1 cellular context compared by ENCODE assay signal in the genomic region with DNA sequence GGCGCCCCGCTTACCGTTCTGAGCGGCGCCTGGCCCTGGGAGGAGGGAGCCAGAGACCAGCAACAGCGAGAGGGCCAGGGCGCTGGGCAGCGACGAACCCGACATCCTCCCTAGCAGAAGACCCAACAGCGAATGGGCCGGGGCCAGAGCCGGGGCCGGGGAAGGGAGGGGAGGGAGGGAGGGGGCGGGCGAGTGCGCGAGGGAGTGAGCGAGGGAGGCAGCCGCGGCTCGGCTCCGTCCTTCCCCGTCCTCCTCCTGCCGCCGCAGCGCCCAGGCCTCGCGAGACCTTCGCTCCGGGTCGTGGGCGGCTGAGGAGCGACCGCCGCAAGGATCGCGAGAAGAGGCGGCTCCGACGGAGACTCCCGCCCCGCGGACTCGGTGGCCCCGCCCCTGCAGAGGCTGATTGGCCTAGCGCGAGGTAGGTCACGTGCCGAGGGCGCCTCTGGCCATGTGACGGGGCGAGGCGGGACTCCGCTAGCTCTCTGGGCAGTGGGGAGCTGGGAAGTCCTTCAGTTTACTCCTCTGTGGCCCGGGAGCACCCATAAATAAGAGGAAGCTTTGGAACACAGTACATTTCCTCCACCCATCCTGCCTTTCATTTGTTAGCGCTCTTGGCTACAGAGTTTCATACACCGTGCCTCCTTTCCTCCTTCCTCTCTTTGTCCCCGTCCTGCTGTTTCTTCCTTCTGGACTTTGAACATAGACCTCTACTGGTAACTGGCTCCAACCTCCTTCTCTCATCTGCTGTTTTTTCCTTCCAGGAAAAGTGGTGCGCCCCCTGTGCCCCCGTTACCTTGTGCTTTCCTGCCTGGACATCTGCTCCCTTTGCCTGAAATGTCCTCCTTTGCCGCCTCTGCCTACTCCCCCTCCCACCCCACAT.
TF ChIP-seq lines count a peak whose summit lies in the region.

A gene (minus strand): TSS at position 279 of the 880 bp plus-strand sequence. CDS start 174 bp downstream, at position 105.

TF ChIP-seq in HepG2, 621 proteins besides CTCF, POLR2A, EP300 and RAD21 (continued from another document and continues in another):
- TF ChIP-seq, protein P1, sequence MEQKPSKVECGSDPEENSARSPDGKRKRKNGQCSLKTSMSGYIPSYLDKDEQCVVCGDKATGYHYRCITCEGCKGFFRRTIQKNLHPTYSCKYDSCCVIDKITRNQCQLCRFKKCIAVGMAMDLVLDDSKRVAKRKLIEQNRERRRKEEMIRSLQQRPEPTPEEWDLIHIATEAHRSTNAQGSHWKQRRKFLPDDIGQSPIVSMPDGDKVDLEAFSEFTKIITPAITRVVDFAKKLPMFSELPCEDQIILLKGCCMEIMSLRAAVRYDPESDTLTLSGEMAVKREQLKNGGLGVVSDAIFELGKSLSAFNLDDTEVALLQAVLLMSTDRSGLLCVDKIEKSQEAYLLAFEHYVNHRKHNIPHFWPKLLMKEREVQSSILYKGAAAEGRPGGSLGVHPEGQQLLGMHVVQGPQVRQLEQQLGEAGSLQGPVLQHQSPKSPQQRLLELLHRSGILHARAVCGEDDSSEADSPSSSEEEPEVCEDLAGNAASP (CRISPR knock-in tag; IDR thresholded peaks at IDR 0.05; ENCODE audit: borderline replicate concordance): peak; percentile 45; the same call in 1 of the 2 replicates
- no peak for TF ChIP-seq RBAK (CRISPR knock-in tag; IDR thresholded peaks at IDR 0.05)
- TF ChIP-seq GZF1 (CRISPR knock-in tag; IDR thresholded peaks at IDR 0.05): no peak
- 0 out of 2 replicates have a peak, but pooled peaks have one; percentile 28 for TF ChIP-seq BORCS8-MEF2B (CRISPR knock-in tag; IDR thresholded peaks at IDR 0.05)
- TF ChIP-seq ZNF674 (CRISPR knock-in tag; IDR thresholded peaks at IDR 0.05; ENCODE audit: low read depth): no peak
- TF ChIP-seq ZIK1 (CRISPR knock-in tag; IDR thresholded peaks at IDR 0.05; ENCODE audit: borderline replicate concordance, low read depth): 0 out of 2 replicates have a peak, but pooled peaks have one; percentile 40
- no peak for TF ChIP-seq ATF1 (CRISPR knock-in tag; IDR thresholded peaks at IDR 0.05)
- TF ChIP-seq, protein P2, sequence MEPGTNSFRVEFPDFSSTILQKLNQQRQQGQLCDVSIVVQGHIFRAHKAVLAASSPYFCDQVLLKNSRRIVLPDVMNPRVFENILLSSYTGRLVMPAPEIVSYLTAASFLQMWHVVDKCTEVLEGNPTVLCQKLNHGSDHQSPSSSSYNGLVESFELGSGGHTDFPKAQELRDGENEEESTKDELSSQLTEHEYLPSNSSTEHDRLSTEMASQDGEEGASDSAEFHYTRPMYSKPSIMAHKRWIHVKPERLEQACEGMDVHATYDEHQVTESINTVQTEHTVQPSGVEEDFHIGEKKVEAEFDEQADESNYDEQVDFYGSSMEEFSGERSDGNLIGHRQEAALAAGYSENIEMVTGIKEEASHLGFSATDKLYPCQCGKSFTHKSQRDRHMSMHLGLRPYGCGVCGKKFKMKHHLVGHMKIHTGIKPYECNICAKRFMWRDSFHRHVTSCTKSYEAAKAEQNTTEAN (CRISPR knock-in tag; conservative IDR thresholded peaks at IDR 0.05): peak; percentile 73; the same call in 1 of the 2 replicates
- TF ChIP-seq, protein P3, sequence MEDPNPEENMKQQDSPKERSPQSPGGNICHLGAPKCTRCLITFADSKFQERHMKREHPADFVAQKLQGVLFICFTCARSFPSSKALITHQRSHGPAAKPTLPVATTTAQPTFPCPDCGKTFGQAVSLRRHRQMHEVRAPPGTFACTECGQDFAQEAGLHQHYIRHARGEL (CRISPR knock-in tag; IDR thresholded peaks at IDR 0.05): no peak
- TF ChIP-seq KLF9 (CRISPR knock-in tag; IDR thresholded peaks at IDR 0.05; ENCODE audit: low read depth): no peak
- peak; percentile 48 for TF ChIP-seq PITX1 (CRISPR knock-in tag; IDR thresholded peaks at IDR 0.05)
- TF ChIP-seq CREB1 (IDR thresholded peaks at IDR 0.05): peak; percentile 60
- TF ChIP-seq CREB1 (CRISPR knock-in tag; IDR thresholded peaks at IDR 0.05): no peak
- no peak for TF ChIP-seq NFE2L2 (IDR thresholded peaks at IDR 0.05; ENCODE audit: low read length)
- TF ChIP-seq NFATC3 (CRISPR knock-in tag; IDR thresholded peaks at IDR 0.05): no peak
- peak; percentile 53; the same call in 1 of the 2 replicates for TF ChIP-seq MEIS1 (CRISPR knock-in tag; IDR thresholded peaks at IDR 0.05; ENCODE audit: borderline replicate concordance)
- TF ChIP-seq, protein P4, sequence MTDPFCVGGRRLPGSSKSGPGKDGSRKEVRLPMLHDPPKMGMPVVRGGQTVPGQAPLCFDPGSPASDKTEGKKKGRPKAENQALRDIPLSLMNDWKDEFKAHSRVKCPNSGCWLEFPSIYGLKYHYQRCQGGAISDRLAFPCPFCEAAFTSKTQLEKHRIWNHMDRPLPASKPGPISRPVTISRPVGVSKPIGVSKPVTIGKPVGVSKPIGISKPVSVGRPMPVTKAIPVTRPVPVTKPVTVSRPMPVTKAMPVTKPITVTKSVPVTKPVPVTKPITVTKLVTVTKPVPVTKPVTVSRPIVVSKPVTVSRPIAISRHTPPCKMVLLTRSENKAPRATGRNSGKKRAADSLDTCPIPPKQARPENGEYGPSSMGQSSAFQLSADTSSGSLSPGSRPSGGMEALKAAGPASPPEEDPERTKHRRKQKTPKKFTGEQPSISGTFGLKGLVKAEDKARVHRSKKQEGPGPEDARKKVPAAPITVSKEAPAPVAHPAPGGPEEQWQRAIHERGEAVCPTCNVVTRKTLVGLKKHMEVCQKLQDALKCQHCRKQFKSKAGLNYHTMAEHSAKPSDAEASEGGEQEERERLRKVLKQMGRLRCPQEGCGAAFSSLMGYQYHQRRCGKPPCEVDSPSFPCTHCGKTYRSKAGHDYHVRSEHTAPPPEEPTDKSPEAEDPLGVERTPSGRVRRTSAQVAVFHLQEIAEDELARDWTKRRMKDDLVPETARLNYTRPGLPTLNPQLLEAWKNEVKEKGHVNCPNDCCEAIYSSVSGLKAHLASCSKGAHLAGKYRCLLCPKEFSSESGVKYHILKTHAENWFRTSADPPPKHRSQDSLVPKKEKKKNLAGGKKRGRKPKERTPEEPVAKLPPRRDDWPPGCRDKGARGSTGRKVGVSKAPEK (CRISPR knock-in tag; IDR thresholded peaks at IDR 0.05; ENCODE audit: borderline replicate concordance): no peak
- TF ChIP-seq SOX13 (IDR thresholded peaks at IDR 0.05): 0 out of 2 replicates have a peak, but pooled peaks have one; percentile 18
- TF ChIP-seq SOX13 (CRISPR knock-in tag; conservative IDR thresholded peaks at IDR 0.05 in 1 of 2, IDR thresholded peaks at IDR 0.05 in 1 of 2): peak in 1 of 2 experiments; percentile 30; a peak in 1 of 4 replicates
- TF ChIP-seq, protein P5, sequence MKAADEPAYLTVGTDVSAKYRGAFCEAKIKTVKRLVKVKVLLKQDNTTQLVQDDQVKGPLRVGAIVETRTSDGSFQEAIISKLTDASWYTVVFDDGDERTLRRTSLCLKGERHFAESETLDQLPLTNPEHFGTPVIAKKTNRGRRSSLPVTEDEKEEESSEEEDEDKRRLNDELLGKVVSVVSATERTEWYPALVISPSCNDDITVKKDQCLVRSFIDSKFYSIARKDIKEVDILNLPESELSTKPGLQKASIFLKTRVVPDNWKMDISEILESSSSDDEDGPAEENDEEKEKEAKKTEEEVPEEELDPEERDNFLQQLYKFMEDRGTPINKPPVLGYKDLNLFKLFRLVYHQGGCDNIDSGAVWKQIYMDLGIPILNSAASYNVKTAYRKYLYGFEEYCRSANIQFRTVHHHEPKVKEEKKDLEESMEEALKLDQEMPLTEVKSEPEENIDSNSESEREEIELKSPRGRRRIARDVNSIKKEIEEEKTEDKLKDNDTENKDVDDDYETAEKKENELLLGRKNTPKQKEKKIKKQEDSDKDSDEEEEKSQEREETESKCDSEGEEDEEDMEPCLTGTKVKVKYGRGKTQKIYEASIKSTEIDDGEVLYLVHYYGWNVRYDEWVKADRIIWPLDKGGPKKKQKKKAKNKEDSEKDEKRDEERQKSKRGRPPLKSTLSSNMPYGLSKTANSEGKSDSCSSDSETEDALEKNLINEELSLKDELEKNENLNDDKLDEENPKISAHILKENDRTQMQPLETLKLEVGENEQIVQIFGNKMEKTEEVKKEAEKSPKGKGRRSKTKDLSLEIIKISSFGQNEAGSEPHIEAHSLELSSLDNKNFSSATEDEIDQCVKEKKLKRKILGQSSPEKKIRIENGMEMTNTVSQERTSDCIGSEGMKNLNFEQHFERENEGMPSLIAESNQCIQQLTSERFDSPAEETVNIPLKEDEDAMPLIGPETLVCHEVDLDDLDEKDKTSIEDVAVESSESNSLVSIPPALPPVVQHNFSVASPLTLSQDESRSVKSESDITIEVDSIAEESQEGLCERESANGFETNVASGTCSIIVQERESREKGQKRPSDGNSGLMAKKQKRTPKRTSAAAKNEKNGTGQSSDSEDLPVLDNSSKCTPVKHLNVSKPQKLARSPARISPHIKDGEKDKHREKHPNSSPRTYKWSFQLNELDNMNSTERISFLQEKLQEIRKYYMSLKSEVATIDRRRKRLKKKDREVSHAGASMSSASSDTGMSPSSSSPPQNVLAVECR (CRISPR knock-in tag; IDR thresholded peaks at IDR 0.05; ENCODE audit: borderline replicate concordance): no peak; the same call in 1 of the 2 replicates
- TF ChIP-seq, protein P6, sequence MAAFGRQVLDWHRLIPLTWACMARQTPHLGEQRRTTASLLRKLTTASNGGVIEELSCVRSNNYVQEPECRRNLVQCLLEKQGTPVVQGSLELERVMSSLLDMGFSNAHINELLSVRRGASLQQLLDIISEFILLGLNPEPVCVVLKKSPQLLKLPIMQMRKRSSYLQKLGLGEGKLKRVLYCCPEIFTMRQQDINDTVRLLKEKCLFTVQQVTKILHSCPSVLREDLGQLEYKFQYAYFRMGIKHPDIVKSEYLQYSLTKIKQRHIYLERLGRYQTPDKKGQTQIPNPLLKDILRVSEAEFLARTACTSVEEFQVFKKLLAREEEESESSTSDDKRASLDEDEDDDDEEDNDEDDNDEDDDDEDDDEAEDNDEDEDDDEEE (CRISPR knock-in tag; IDR thresholded peaks at IDR 0.05): peak; percentile 54; the same call in 1 of the 2 replicates
- no peak for TF ChIP-seq ZFP36L2 (CRISPR knock-in tag; IDR thresholded peaks at IDR 0.05)
- TF ChIP-seq ZNF121 (CRISPR knock-in tag; IDR thresholded peaks at IDR 0.05): no peak
- TF ChIP-seq, protein P7, sequence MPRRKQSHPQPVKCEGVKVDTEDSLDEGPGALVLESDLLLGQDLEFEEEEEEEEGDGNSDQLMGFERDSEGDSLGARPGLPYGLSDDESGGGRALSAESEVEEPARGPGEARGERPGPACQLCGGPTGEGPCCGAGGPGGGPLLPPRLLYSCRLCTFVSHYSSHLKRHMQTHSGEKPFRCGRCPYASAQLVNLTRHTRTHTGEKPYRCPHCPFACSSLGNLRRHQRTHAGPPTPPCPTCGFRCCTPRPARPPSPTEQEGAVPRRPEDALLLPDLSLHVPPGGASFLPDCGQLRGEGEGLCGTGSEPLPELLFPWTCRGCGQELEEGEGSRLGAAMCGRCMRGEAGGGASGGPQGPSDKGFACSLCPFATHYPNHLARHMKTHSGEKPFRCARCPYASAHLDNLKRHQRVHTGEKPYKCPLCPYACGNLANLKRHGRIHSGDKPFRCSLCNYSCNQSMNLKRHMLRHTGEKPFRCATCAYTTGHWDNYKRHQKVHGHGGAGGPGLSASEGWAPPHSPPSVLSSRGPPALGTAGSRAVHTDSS (CRISPR knock-in tag; conservative IDR thresholded peaks at IDR 0.05): no peak
- no peak for TF ChIP-seq HNF4G (IDR thresholded peaks at IDR 0.05; ENCODE audit: borderline replicate concordance, low read depth, low read length)
- no peak for TF ChIP-seq HNF4G (CRISPR knock-in tag; IDR thresholded peaks at IDR 0.05; ENCODE audit: borderline replicate concordance, low read depth)
- TF ChIP-seq, protein P8, sequence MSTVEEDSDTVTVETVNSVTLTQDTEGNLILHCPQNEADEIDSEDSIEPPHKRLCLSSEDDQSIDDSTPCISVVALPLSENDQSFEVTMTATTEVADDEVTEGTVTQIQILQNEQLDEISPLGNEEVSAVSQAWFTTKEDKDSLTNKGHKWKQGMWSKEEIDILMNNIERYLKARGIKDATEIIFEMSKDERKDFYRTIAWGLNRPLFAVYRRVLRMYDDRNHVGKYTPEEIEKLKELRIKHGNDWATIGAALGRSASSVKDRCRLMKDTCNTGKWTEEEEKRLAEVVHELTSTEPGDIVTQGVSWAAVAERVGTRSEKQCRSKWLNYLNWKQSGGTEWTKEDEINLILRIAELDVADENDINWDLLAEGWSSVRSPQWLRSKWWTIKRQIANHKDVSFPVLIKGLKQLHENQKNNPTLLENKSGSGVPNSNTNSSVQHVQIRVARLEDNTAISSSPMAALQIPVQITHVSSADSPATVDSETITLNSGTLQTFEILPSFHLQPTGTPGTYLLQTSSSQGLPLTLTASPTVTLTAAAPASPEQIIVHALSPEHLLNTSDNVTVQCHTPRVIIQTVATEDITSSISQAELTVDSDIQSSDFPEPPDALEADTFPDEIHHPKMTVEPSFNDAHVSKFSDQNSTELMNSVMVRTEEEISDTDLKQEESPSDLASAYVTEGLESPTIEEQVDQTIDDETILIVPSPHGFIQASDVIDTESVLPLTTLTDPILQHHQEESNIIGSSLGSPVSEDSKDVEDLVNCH (CRISPR knock-in tag; IDR thresholded peaks at IDR 0.05): no peak
- no peak for TF ChIP-seq JUNB (CRISPR knock-in tag; IDR thresholded peaks at IDR 0.05; ENCODE audit: borderline replicate concordance)
- TF ChIP-seq, protein P9, sequence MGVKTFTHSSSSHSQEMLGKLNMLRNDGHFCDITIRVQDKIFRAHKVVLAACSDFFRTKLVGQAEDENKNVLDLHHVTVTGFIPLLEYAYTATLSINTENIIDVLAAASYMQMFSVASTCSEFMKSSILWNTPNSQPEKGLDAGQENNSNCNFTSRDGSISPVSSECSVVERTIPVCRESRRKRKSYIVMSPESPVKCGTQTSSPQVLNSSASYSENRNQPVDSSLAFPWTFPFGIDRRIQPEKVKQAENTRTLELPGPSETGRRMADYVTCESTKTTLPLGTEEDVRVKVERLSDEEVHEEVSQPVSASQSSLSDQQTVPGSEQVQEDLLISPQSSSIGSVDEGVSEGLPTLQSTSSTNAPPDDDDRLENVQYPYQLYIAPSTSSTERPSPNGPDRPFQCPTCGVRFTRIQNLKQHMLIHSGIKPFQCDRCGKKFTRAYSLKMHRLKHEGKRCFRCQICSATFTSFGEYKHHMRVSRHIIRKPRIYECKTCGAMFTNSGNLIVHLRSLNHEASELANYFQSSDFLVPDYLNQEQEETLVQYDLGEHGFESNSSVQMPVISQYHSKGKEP (CRISPR knock-in tag; IDR thresholded peaks at IDR 0.05): no peak
- TF ChIP-seq, protein P10, sequence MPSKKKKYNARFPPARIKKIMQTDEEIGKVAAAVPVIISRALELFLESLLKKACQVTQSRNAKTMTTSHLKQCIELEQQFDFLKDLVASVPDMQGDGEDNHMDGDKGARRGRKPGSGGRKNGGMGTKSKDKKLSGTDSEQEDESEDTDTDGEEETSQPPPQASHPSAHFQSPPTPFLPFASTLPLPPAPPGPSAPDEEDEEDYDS (CRISPR knock-in tag; IDR thresholded peaks at IDR 0.05): peak; percentile 91
- TF ChIP-seq ZNF644 (CRISPR knock-in tag; IDR thresholded peaks at IDR 0.05; ENCODE audit: low read depth): no peak
- no peak for TF ChIP-seq ZNF678 (CRISPR knock-in tag; IDR thresholded peaks at IDR 0.05)
